In genomic region chr11:80699406-80700177, GRCh38 we compare ENCODE assay signal across 7 cellular contexts.
A peak's percentile ranks its signal among the peaks of the same experiment; 100 is the strongest.
DNase-seq lines count a peak whose midpoint lies in the region; ATAC-seq and TF ChIP-seq lines count a peak whose summit lies in the region.
"Not testable (repeated sequence)": the region's sequence is repeated elsewhere in the genome, so short reads cannot be mapped to it uniquely, and the experiment has no call there.

No MANE protein-coding gene starts in this region.

- not testable (repeated sequence) for H3K9me3 ChIP-seq in SK-N-SH

- H3K27me3 ChIP-seq in SK-N-SH (ENCODE audit: insufficient read depth) = not testable (repeated sequence)

- not testable (repeated sequence) for H4K20me1 ChIP-seq in SK-N-SH (ENCODE audit: insufficient read depth)

- WGBS in SK-N-SH (ENCODE audit: low lambda C conversion rate) = 65% methylated on average over 16 of the region's 16 CpGs

- not testable (repeated sequence) for TF ChIP-seq CTCF in SK-N-SH (IDR thresholded peaks at IDR 0.05); progenitor cell of endocrine pancreas (IDR thresholded peaks at IDR 0.05; ENCODE audit: unreplicated experiment)

- DNase-seq in HPDE6-E6E7 (ENCODE audit: extremely low spot score) = peak; percentile 17
- peak; percentile 10 for DNase-seq in NCI-H748 treated with DMSO at 0.1 percent for 48 hours (lab: John Stamatoyannopoulos, UW)
- DNase-seq in SK-N-SH = peak; percentile 1
- DNase-seq in dermis blood vessel endothelial cell = peak; percentile 17
- peak; percentile 33 for DNase-seq in Right ventricle myocardium superior
- peak; percentile 34 for DNase-seq in left kidney (ENCODE audit: low read depth, low spot score)
- DNase-seq in progenitor cell of endocrine pancreas (ENCODE audit: low spot score, unreplicated experiment) = not testable (repeated sequence)

- H3F3A ChIP-seq in SK-N-SH (replicated peaks; ENCODE audit: insufficient read depth) = not testable (repeated sequence)

- H3K9ac ChIP-seq in SK-N-SH = not testable (repeated sequence)

- not testable (repeated sequence) for H3K9me2 ChIP-seq in SK-N-SH

- H3K4me3 ChIP-seq in SK-N-SH (ENCODE audit: low read depth in 2 of 2, low read length in 1 of 2) = not testable (repeated sequence)

- H3K4me1 Mint-ChIP-seq in progenitor cell of endocrine pancreas (ENCODE audit: low read depth) = not testable (repeated sequence)

- H2AFZ ChIP-seq in SK-N-SH (ENCODE audit: low read depth) = not testable (repeated sequence)

- not testable (repeated sequence) for TF ChIP-seq EP300 in SK-N-SH (IDR thresholded peaks at IDR 0.05; ENCODE audit: borderline replicate concordance in 1 of 2, low read depth in 1 of 2, low read length in 1 of 2)

- not testable (repeated sequence) for H3K4me1 ChIP-seq in SK-N-SH (ENCODE audit: control insufficient read depth in 1 of 2, insufficient read depth in 2 of 2, low read depth in 1 of 2, low read length in 1 of 2)

- H3K4me2 ChIP-seq in SK-N-SH = not testable (repeated sequence)

- CTCF ChIA-PET in SK-N-SH (lab: Yijun Ruan, JAX) = not testable (repeated sequence)

- intact Hi-C loops in Right ventricle myocardium superior (cut with DNase I) = loop anchor here (10.0 kb wide), 1 partner anchor 45 kb away; no protein-coding TSS in a partner anchor

- not testable (repeated sequence) for H3K4me3 Mint-ChIP-seq in progenitor cell of endocrine pancreas (ENCODE audit: low read depth)

- not testable (repeated sequence) for H3K79me2 ChIP-seq in SK-N-SH (ENCODE audit: insufficient read depth)

- H3K36me3 ChIP-seq in SK-N-SH (replicated peaks in 1 of 2; ENCODE audit: control insufficient read depth in 1 of 2, insufficient read depth in 2 of 2, low read length in 1 of 2) = not testable (repeated sequence)

- not testable (repeated sequence) for H3K27ac ChIP-seq in SK-N-SH (ENCODE audit: low read depth in 2 of 2, low read length in 1 of 2)

- peak overlapping the region; percentile 75 for H3K27ac Mint-ChIP-seq in progenitor cell of endocrine pancreas

- H3K36me3 Mint-ChIP-seq in progenitor cell of endocrine pancreas (ENCODE audit: insufficient read depth) = not testable (repeated sequence)

- POLR2A ChIA-PET in SK-N-SH (lab: Yijun Ruan, JAX) = not testable (repeated sequence)

- not testable (repeated sequence) for H3K9me3 Mint-ChIP-seq in progenitor cell of endocrine pancreas (ENCODE audit: low read depth)

- not testable (repeated sequence) for TF ChIP-seq RAD21 in SK-N-SH (IDR thresholded peaks at IDR 0.05; ENCODE audit: low read length)

- not testable (repeated sequence) for H3K27me3 Mint-ChIP-seq in progenitor cell of endocrine pancreas

- ATAC-seq in Right ventricle myocardium superior (ENCODE audit: poor library complexity) = not testable (repeated sequence)
